ENCODE assay signal across 12 cellular contexts in the genomic region with DNA sequence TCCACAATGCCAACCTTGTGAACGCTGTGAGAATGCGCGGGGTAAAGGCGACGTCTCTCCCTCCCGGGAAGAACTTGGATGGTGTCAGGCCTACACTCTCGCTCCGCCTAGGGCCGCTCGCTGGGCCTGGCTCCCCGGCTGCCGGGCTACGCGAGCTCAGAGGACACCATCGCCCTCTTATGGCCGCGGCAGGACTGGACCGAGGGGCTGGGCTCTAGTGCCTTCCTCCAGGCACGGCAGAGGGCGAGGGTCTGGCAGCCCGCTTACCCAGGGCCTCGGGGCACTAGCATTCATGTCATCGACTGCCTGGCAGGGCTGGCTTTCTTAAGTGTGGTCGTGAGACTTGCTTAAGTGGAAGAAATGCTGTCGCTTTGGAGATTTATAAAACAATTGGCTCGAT. TPM values are rescaled to one million over a fixed set of nuclear protein-coding genes. Genes with fewer than 3 reads are reported as not detected.
DNase-seq lines count a peak whose midpoint lies in the region; ATAC-seq and TF ChIP-seq lines count a peak whose summit lies in the region.
"Had no signal": no experiment of that assay in that cellular context is flagged by ENCODE, and none has a peak within 500 bp of the region (broad histone marks: within the 10 kb centered on the region; RNA-seq: fewer than 3 reads in every experiment).

No MANE protein-coding gene starts in this region.

- peak overlapping the region; percentile 98 for H3K4me3 Mint-ChIP-seq in WTC11
- H3K4me3 Mint-ChIP-seq in glutamatergic neuron (ENCODE audit: unreplicated experiment), result peak overlapping the region; percentile 98
- peak overlapping the region; percentile 95 for H3K4me3 Mint-ChIP-seq in progenitor cell of endocrine pancreas (ENCODE audit: low read depth)

- H3K9me3 Mint-ChIP-seq in WTC11 (no peaks in the 10 kb centered on the region), glutamatergic neuron (ENCODE audit: unreplicated experiment) (peaks cover 18% of the 10 kb centered on the region), progenitor cell of endocrine pancreas (ENCODE audit: low read depth) (no peaks in the 10 kb centered on the region)

- peaks cover 58% of the 10 kb centered on the region for H3K4me1 Mint-ChIP-seq in WTC11
- peaks cover 21% of the 10 kb centered on the region for H3K4me1 Mint-ChIP-seq in glutamatergic neuron (ENCODE audit: low read depth, unreplicated experiment)
- peaks cover 26% of the 10 kb centered on the region for H3K4me1 Mint-ChIP-seq in progenitor cell of endocrine pancreas (ENCODE audit: low read depth)

- ATAC-seq in WTC11, result peak; percentile 87
- ATAC-seq in activated CD4-positive, CD25-positive, alpha-beta regulatory T cell treated with anti-CD3 and anti-CD28 coated beads, Interleukin-2, amount 50 U/mL, for 24 hours, result no peak

- DNase-seq in DMS53 (lab: John Stamatoyannopoulos, UW) (peak; percentile 27), DMS53 treated with DMSO at 0.1 percent for 48 hours (lab: John Stamatoyannopoulos, UW; ENCODE audit: unreplicated experiment) (no peak), WTC11 (ENCODE audit: low spot score) (peak; percentile 93), glutamatergic neuron (peak; percentile 94), progenitor cell of endocrine pancreas (ENCODE audit: low spot score, unreplicated experiment) (peak; percentile 69), KBM-7 (no peak), COLO668 (lab: John Stamatoyannopoulos, UW; ENCODE audit: unreplicated experiment) (no peak)
- DNase-seq: activated gamma-delta T cell, OCI-M1 had no signal

- H3K36me3 Mint-ChIP-seq in WTC11 (peaks cover 25% of the 10 kb centered on the region), glutamatergic neuron (ENCODE audit: unreplicated experiment) (no peaks in the 10 kb centered on the region), progenitor cell of endocrine pancreas (ENCODE audit: insufficient read depth) (peaks cover 13% of the 10 kb centered on the region)

- CTCF ChIA-PET in WTC11 (lab: Charles Lee), result interaction anchor here (0.5 to 3.3 kb wide), 30 partner anchors 8 to 576 kb away, joined by 3 to 46 read pairs (median 6); a partner anchor contains a TSS

- POLR2A ChIA-PET in WTC11 (lab: Charles Lee), result interaction anchor here (0.8 to 1.3 kb wide), 3 partner anchors 8 to 306 kb away, joined by 3 to 5 read pairs (median 3); no protein-coding TSS in a partner anchor

- in situ Hi-C loops in KBM-7 (cut with MboI; ENCODE audit: low pct_unique_long_range_greater_than_20kb, low sequenced_read_pairs), result no loop called here

- TF ChIP-seq CTCF in WTC11 (IDR thresholded peaks at IDR 0.05), result peak; percentile 27; the same call in 1 of the 2 replicates
- TF ChIP-seq CTCF in glutamatergic neuron (IDR thresholded peaks at IDR 0.05; ENCODE audit: partially characterized antibody, unreplicated experiment), result peak; percentile 63
- TF ChIP-seq CTCF in progenitor cell of endocrine pancreas (IDR thresholded peaks at IDR 0.05; ENCODE audit: unreplicated experiment), result peak; percentile 70

- H3K27me3 Mint-ChIP-seq in WTC11 (ENCODE audit: low read depth), result peaks cover 2% of the 10 kb centered on the region; the same call in 1 of the 2 replicates
- H3K27me3 Mint-ChIP-seq in glutamatergic neuron (ENCODE audit: unreplicated experiment), result peaks cover 10% of the 10 kb centered on the region
- peaks cover 8% of the 10 kb centered on the region for H3K27me3 Mint-ChIP-seq in progenitor cell of endocrine pancreas

- H3K27ac Mint-ChIP-seq in WTC11, result peak overlapping the region; percentile 76; the same call in 1 of the 2 replicates
- H3K27ac Mint-ChIP-seq in glutamatergic neuron (ENCODE audit: unreplicated experiment), result peak overlapping the region; percentile 96
- H3K27ac Mint-ChIP-seq in progenitor cell of endocrine pancreas, result peak overlapping the region; percentile 39

TF ChIP-seq in WTC11, 78 proteins besides CTCF, POLR2A, EP300 and RAD21:
- peak; percentile 66; the same call in 1 of the 2 replicates for TF ChIP-seq ZBTB21 (CRISPR knock-in tag; IDR thresholded peaks at IDR 0.05; ENCODE audit: borderline replicate concordance)
- TF ChIP-seq, protein P1, sequence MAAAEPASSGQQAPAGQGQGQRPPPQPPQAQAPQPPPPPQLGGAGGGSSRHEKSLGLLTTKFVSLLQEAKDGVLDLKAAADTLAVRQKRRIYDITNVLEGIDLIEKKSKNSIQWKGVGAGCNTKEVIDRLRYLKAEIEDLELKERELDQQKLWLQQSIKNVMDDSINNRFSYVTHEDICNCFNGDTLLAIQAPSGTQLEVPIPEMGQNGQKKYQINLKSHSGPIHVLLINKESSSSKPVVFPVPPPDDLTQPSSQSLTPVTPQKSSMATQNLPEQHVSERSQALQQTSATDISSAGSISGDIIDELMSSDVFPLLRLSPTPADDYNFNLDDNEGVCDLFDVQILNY (CRISPR knock-in tag; IDR thresholded peaks at IDR 0.05), result no peak
- TF ChIP-seq FOXK1 (CRISPR knock-in tag; IDR thresholded peaks at IDR 0.05), result peak; percentile 41; the same call in 1 of the 2 replicates
- TF ChIP-seq FOXP1 (CRISPR knock-in tag; IDR thresholded peaks at IDR 0.05; ENCODE audit: borderline replicate concordance), result 0 out of 2 replicates have a peak, but pooled peaks have one; percentile 41
- TF ChIP-seq NFYB (CRISPR knock-in tag; conservative IDR thresholded peaks at IDR 0.05; ENCODE audit: low read depth), result no peak
- peak; percentile 46; the same call in 1 of the 2 replicates for TF ChIP-seq ETV6 (CRISPR knock-in tag; IDR thresholded peaks at IDR 0.05)
- TF ChIP-seq TP53 (CRISPR knock-in tag; IDR thresholded peaks at IDR 0.05), result 0 out of 2 replicates have a peak, but pooled peaks have one; percentile 39
- TF ChIP-seq, protein P2, sequence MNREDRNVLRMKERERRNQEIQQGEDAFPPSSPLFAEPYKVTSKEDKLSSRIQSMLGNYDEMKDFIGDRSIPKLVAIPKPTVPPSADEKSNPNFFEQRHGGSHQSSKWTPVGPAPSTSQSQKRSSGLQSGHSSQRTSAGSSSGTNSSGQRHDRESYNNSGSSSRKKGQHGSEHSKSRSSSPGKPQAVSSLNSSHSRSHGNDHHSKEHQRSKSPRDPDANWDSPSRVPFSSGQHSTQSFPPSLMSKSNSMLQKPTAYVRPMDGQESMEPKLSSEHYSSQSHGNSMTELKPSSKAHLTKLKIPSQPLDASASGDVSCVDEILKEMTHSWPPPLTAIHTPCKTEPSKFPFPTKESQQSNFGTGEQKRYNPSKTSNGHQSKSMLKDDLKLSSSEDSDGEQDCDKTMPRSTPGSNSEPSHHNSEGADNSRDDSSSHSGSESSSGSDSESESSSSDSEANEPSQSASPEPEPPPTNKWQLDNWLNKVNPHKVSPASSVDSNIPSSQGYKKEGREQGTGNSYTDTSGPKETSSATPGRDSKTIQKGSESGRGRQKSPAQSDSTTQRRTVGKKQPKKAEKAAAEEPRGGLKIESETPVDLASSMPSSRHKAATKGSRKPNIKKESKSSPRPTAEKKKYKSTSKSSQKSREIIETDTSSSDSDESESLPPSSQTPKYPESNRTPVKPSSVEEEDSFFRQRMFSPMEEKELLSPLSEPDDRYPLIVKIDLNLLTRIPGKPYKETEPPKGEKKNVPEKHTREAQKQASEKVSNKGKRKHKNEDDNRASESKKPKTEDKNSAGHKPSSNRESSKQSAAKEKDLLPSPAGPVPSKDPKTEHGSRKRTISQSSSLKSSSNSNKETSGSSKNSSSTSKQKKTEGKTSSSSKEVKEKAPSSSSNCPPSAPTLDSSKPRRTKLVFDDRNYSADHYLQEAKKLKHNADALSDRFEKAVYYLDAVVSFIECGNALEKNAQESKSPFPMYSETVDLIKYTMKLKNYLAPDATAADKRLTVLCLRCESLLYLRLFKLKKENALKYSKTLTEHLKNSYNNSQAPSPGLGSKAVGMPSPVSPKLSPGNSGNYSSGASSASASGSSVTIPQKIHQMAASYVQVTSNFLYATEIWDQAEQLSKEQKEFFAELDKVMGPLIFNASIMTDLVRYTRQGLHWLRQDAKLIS (CRISPR knock-in tag; IDR thresholded peaks at IDR 0.05; ENCODE audit: borderline replicate concordance), result 0 out of 2 replicates have a peak, but pooled peaks have one; percentile 65
- TF ChIP-seq, protein P3, sequence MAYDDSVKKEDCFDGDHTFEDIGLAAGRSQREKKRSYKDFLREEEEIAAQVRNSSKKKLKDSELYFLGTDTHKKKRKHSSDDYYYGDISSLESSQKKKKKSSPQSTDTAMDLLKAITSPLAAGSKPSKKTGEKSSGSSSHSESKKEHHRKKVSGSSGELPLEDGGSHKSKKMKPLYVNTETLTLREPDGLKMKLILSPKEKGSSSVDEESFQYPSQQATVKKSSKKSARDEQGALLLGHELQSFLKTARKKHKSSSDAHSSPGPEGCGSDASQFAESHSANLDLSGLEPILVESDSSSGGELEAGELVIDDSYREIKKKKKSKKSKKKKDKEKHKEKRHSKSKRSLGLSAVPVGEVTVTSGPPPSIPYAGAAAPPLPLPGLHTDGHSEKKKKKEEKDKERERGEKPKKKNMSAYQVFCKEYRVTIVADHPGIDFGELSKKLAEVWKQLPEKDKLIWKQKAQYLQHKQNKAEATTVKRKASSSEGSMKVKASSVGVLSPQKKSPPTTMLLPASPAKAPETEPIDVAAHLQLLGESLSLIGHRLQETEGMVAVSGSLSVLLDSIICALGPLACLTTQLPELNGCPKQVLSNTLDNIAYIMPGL (CRISPR knock-in tag; IDR thresholded peaks at IDR 0.05), result peak; percentile 93
TF ChIP-seq in WTC11: peak in this region for 7.

RNA-seq across cellular contexts. Expression of a gene that starts 1.2 kb away (rescaled TPM):
- total RNA-seq in WTC11 (2021) (76.1 to 80.3 TPM (median 79.2 TPM) in 3 replicates), glutamatergic neuron (ENCODE audit: unreplicated experiment) (43.3 TPM), progenitor cell of endocrine pancreas (45.9 and 46.5 TPM in 2 replicates)

RNA-seq across cellular contexts. Expression of a gene that starts 28.0 kb away (rescaled TPM):
- total RNA-seq in WTC11 (2021) (0.07 to 0.09 TPM in 2 of 3 replicates, not detected in the other), glutamatergic neuron (ENCODE audit: unreplicated experiment) (0.98 TPM), progenitor cell of endocrine pancreas (not detected in 2 replicates)
- total RNA-seq: A172, lung microvascular endothelial cell had no signal

Comparison
In these comparisons a context has a peak if more than half of its experiments do, and no peak if none do; other contexts are left out.
1. DNase-seq: peak in DMS53 (single experiment), WTC11 (single experiment), glutamatergic neuron (single experiment) and progenitor cell of endocrine pancreas (single experiment); none in DMS53 treated with DMSO at 0.1 percent for 48 hours (single experiment), KBM-7 (single experiment) and COLO668 (single experiment).
2. H3K27ac Mint-ChIP-seq: peak in every context shown above with its lines; median percentile 96 in glutamatergic neuron; 76 in WTC11; 39 in progenitor cell of endocrine pancreas.
3. Peak in every context shown above with its lines, with median percentiles within 50 percentile points of each other: H3K4me3 Mint-ChIP-seq and CTCF ChIP-seq.